ENCODE assay signal across 1 cellular context in genomic region chr12:68804654-68805591, GRCh38.
TF ChIP-seq lines count a peak whose summit lies in the region.

No MANE protein-coding gene starts in this region.

TF ChIP-seq in HepG2, 621 proteins besides CTCF, POLR2A, EP300 and RAD21 (continued from another document and continues in another):
- TF ChIP-seq ZNF792 (CRISPR knock-in tag; IDR thresholded peaks at IDR 0.05) (no peak), HOXA5 (CRISPR knock-in tag; IDR thresholded peaks at IDR 0.05) (peak; percentile 58; the same call in 1 of the 2 replicates), ZBED4 (CRISPR knock-in tag; IDR thresholded peaks at IDR 0.05; ENCODE audit: borderline replicate concordance) (no peak), AKAP8 (CRISPR knock-in tag; IDR thresholded peaks at IDR 0.05) (0 out of 2 replicates have a peak, but pooled peaks have one; percentile 16), ZNF501 (CRISPR knock-in tag; IDR thresholded peaks at IDR 0.05) (peak; percentile 61), SUZ12 (IDR thresholded peaks at IDR 0.05; ENCODE audit: low read depth, low read length) (no peak), KAT7 (CRISPR knock-in tag; IDR thresholded peaks at IDR 0.05; ENCODE audit: borderline replicate concordance) (peak; percentile 70; the same call in 1 of the 2 replicates), ZMYM2 (CRISPR knock-in tag; IDR thresholded peaks at IDR 0.05) (no peak), ZBTB20 (CRISPR knock-in tag; IDR thresholded peaks at IDR 0.05; ENCODE audit: borderline replicate concordance, low read depth) (peak; percentile 81; the same call in 1 of the 2 replicates), ZNF318 (CRISPR knock-in tag; IDR thresholded peaks at IDR 0.05) (peak; percentile 85; the same call in 1 of the 2 replicates), RFXANK (CRISPR knock-in tag; IDR thresholded peaks at IDR 0.05) (no peak), MXD4 (CRISPR knock-in tag; IDR thresholded peaks at IDR 0.05) (peak; percentile 52; the same call in 1 of the 2 replicates), ZBTB40 (IDR thresholded peaks at IDR 0.05) (no peak), ZBTB40 (CRISPR knock-in tag; IDR thresholded peaks at IDR 0.05) (peak; percentile 12; the same call in 1 of the 2 replicates), ATF1 (CRISPR knock-in tag; IDR thresholded peaks at IDR 0.05) (0 out of 2 replicates have a peak, but pooled peaks have one; percentile 38), ZBTB42 (CRISPR knock-in tag; IDR thresholded peaks at IDR 0.05) (0 out of 2 replicates have a peak, but pooled peaks have one; percentile 67), ZNF570 (CRISPR knock-in tag; IDR thresholded peaks at IDR 0.05; ENCODE audit: borderline replicate concordance) (0 out of 2 replicates have a peak, but pooled peaks have one; percentile 74), SIN3A (IDR thresholded peaks at IDR 0.05; ENCODE audit: borderline replicate concordance, low read depth, low read length) (peak; percentile 95), KDM5A (IDR thresholded peaks at IDR 0.05; ENCODE audit: borderline replicate concordance, low read length) (no peak), SRF (IDR thresholded peaks at IDR 0.05; ENCODE audit: low read depth, low read length) (no peak), ZNF567 (CRISPR knock-in tag; IDR thresholded peaks at IDR 0.05; ENCODE audit: borderline replicate concordance) (0 out of 2 replicates have a peak, but pooled peaks have one; percentile 53), ZNF431 (CRISPR knock-in tag; IDR thresholded peaks at IDR 0.05; ENCODE audit: borderline replicate concordance, low read depth) (no peak; the same call in 1 of the 2 replicates), ZSCAN12 (CRISPR knock-in tag; IDR thresholded peaks at IDR 0.05) (no peak), MTF2 (CRISPR knock-in tag; IDR thresholded peaks at IDR 0.05; ENCODE audit: borderline replicate concordance) (no peak), ZNF451 (CRISPR knock-in tag; IDR thresholded peaks at IDR 0.05) (no peak), ZNF446 (CRISPR knock-in tag; IDR thresholded peaks at IDR 0.05) (0 out of 2 replicates have a peak, but pooled peaks have one; percentile 38), ZNF562 (CRISPR knock-in tag; IDR thresholded peaks at IDR 0.05; ENCODE audit: borderline replicate concordance) (no peak), MAF1 (CRISPR knock-in tag; IDR thresholded peaks at IDR 0.05; ENCODE audit: borderline replicate concordance) (no peak), CREB1 (IDR thresholded peaks at IDR 0.05) (no peak), CREB1 (CRISPR knock-in tag; IDR thresholded peaks at IDR 0.05) (peak; percentile 3; the same call in 1 of the 2 replicates), ZBTB44 (CRISPR knock-in tag; IDR thresholded peaks at IDR 0.05) (peak; percentile 16; the same call in 1 of the 2 replicates)
